ENCODE assay signal across 8 cellular contexts in genomic region chr2:97645700-97646629, GRCh38. TPM values are rescaled to one million over a fixed set of nuclear protein-coding genes. Genes with fewer than 3 reads are reported as not detected.
DNase-seq lines count a peak whose midpoint lies in the region; ATAC-seq, FAIRE-seq and TF ChIP-seq lines count a peak whose summit lies in the region.

TSS of gene COX5B (plus strand) at chr2:97646062. CDS start at chr2:97646087, 25 bp downstream.

- peaks cover 13 to 39% of the 10 kb centered on the region in 2 donors for H3K36me3 ChIP-seq in psoas muscle (ENCODE audit: insufficient read depth in 1 of 2, low read depth in 1 of 2)

- WGBS in psoas muscle, 3 donors: 0 to 1% (median 1%) methylated on average over 60 to 63 of the region's 63 CpGs

- H3K4me3 ChIP-seq in psoas muscle: peak within 1 kb of the TSS; percentile 98

- ATAC-seq in GM18498 (IDR thresholded peaks at IDR 0.05; ENCODE audit: unreplicated experiment): peak; percentile 95
- ATAC-seq in HG02938 (IDR thresholded peaks at IDR 0.05; ENCODE audit: unreplicated experiment): peak; percentile 90
- peak; percentile 99 for ATAC-seq in left ventricle myocardium superior
- peak; percentile 99 for ATAC-seq in psoas muscle

- no peaks in the 10 kb centered on the region for H3K9me3 ChIP-seq in psoas muscle

- H3K4me1 ChIP-seq in psoas muscle: peaks cover 7% of the 10 kb centered on the region

- FAIRE-seq in urothelium cell line (lab: Jason Lieb, UNC): no peak

- H3K27ac ChIP-seq in angular gyrus (ENCODE audit: low read depth, low read length): peak within 1 kb of the TSS; percentile 96
- H3K27ac ChIP-seq in psoas muscle: peak within 1 kb of the TSS; percentile 94

- intact Hi-C loops in left ventricle myocardium superior (cut with micrococcal nuclease) (no loop called here), psoas muscle (cut with DNase I) (loop anchor here (1.0 to 10.0 kb wide), 5 partner anchors 16 to 416 kb away; no protein-coding TSS in a partner anchor)

- TF ChIP-seq CTCF in psoas muscle (IDR thresholded peaks at IDR 0.05): no peak

- DNase-seq in NCI-H187 (lab: John Stamatoyannopoulos, UW): peak; percentile 97 to 98
- peak; percentile 97 to 99 (median 98) for DNase-seq in T-helper 2 cell
- DNase-seq in left ventricle myocardium superior: peak; percentile 99
- DNase-seq in psoas muscle: peak; percentile 99 to 100
- peak; percentile 100 for DNase-seq in urothelium cell line (ENCODE audit: low spot score)

- H3K27me3 ChIP-seq in psoas muscle (ENCODE audit: insufficient read depth in 3 of 3, low read length in 2 of 3): no peaks in the 10 kb centered on the region

RNA-seq across cellular contexts. Expression of gene COX5B, which starts in this region (rescaled TPM):
- 1,390 TPM for total RNA-seq in left ventricle myocardium superior
- 100 to 1,000 TPM; 635 to 891 (median 731) TPM for total RNA-seq in psoas muscle
- 1,000 to 10,000 TPM in 2 of 3 donors, 100 to 1,000 TPM in 1; 795 to 1,354 (median 1,064) TPM for polyA plus RNA-seq in psoas muscle

Comparison
In these comparisons a context has a peak if more than half of its experiments do, and no peak if none do; other contexts are left out.
1. Peak in every context shown above with its lines: DNase-seq, ATAC-seq, H3K4me3 ChIP-seq and H3K27ac ChIP-seq.